Comparison of ENCODE assay signal across 1 cellular context in genomic region chr16:19765860-19766553, GRCh38.
TF ChIP-seq lines count a peak whose summit lies in the region.

No MANE protein-coding gene starts in this region.

TF ChIP-seq in HepG2, 621 proteins besides CTCF, POLR2A, EP300 and RAD21:
- TF ChIP-seq ZNF138 (CRISPR knock-in tag; IDR thresholded peaks at IDR 0.05; ENCODE audit: low read depth) (no peak), SNRNP70 (IDR thresholded peaks at IDR 0.05; ENCODE audit: low read depth, low read length) (no peak), ZNF83 (CRISPR knock-in tag; IDR thresholded peaks at IDR 0.05; ENCODE audit: borderline replicate concordance) (no peak), ZNF589 (CRISPR knock-in tag; conservative IDR thresholded peaks at IDR 0.05) (no peak), BCL3 (CRISPR knock-in tag; IDR thresholded peaks at IDR 0.05) (no peak), SRSF4 (IDR thresholded peaks at IDR 0.05; ENCODE audit: low read depth, low read length, poor library complexity, severe bottlenecking) (no peak)
TF ChIP-seq in HepG2: peak in this region for 0.
